In the genomic region with DNA sequence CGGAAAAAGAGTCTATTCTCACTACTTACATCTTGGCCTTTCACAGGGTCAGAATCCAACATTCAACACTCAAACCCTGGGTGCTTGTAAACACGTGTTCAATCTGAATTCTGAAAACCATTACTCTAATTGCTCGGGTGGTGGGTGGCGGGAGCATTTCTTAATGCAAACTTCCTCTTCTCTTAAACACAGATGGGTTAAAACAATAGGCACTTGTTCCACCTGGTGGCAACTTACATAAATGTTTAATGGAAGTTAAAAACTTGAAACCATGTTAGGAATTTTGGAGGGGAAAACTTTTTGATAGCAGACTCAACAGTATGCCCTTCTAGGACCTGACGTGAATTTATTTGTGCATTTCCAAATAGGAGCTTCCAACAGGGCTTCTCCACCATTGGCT, we compare ENCODE assay signal across 12 cellular contexts. TPM values are rescaled to one million over a fixed set of nuclear protein-coding genes. Genes with fewer than 3 reads are reported as not detected.
DNase-seq lines count a peak whose midpoint lies in the region; ATAC-seq and TF ChIP-seq lines count a peak whose summit lies in the region.
"Had no signal": no experiment of that assay in that cellular context is flagged by ENCODE, and none has a peak within 500 bp of the region (broad histone marks: within the 10 kb centered on the region; RNA-seq: fewer than 3 reads in every experiment).

No MANE protein-coding gene starts in this region.

- no peaks in the 10 kb centered on the region for H3K9me3 ChIP-seq in spleen
- H3K9me3 ChIP-seq: BLaER1 had no signal

- no peaks in the 10 kb centered on the region for H3K27me3 ChIP-seq in spleen (replicated peaks in 1 of 7)
- H3K27me3 ChIP-seq: BLaER1 had no signal

- intact Hi-C loops in activated naive CD4-positive, alpha-beta T cell treated with anti-CD3 and anti-CD28 coated beads for 36 hours (cut with micrococcal nuclease), result loop anchor here (1.0 to 5.0 kb wide), 9 partner anchors 40 to 459 kb away; partner anchors contain the start of genes HAX1 and PMVK
- intact Hi-C loops in spleen (cut with DNase I; ENCODE audit: low total_unique reads), result no loop called here

- no peak for TF ChIP-seq POLR2A in spleen (IDR thresholded peaks at IDR 0.05)

- no peaks in the 10 kb centered on the region for H3K9me3 Mint-ChIP-seq in activated naive CD4-positive, alpha-beta T cell treated with anti-CD3 and anti-CD28 coated beads for 36 hours
- no peaks in the 10 kb centered on the region for H3K9me3 Mint-ChIP-seq in activated naive CD4-positive, alpha-beta T cell treated with anti-CD3 and anti-CD28 coated beads, Interleukin-2, amount 50 U/mL, for 72 hours
- H3K9me3 Mint-ChIP-seq in brain, result no peaks in the 10 kb centered on the region
- H3K9me3 Mint-ChIP-seq: naive thymus-derived CD8-positive, alpha-beta T cell had no signal

- no peaks in the 10 kb centered on the region for H3K36me3 Mint-ChIP-seq in activated naive CD4-positive, alpha-beta T cell treated with anti-CD3 and anti-CD28 coated beads for 36 hours (ENCODE audit: low read depth)
- H3K36me3 Mint-ChIP-seq in activated naive CD4-positive, alpha-beta T cell treated with anti-CD3 and anti-CD28 coated beads, Interleukin-2, amount 50 U/mL, for 72 hours, result no peaks in the 10 kb centered on the region
- H3K36me3 Mint-ChIP-seq in brain, result no peaks in the 10 kb centered on the region
- H3K36me3 Mint-ChIP-seq: naive thymus-derived CD8-positive, alpha-beta T cell had no signal

- no peak for ATAC-seq in activated naive CD4-positive, alpha-beta T cell treated with anti-CD3 and anti-CD28 coated beads, Interleukin-2, amount 50 U/mL, for 72 hours
- ATAC-seq in HG03520 (IDR thresholded peaks at IDR 0.05; ENCODE audit: unreplicated experiment), result no peak
- ATAC-seq: naive thymus-derived CD8-positive, alpha-beta T cell had no signal

- DNase-seq in activated naive CD4-positive, alpha-beta T cell treated with anti-CD3 and anti-CD28 coated beads for 36 hours, result peak; percentile 59
- no peak for DNase-seq in activated naive CD4-positive, alpha-beta T cell treated with anti-CD3 and anti-CD28 coated beads, Interleukin-2, amount 50 U/mL, for 72 hours (ENCODE audit: low spot score in 2 of 2)
- peak; percentile 64 for DNase-seq in NOMO-1 treated with dmso at 0.1 percent for 144 hours (lab: John Stamatoyannopoulos, UW; ENCODE audit: unreplicated experiment)
- no peak for DNase-seq in spleen
- no peak for DNase-seq in epidermal melanocyte (ENCODE audit: insufficient read length, low spot score)
- no peak for DNase-seq in foreskin melanocyte
- DNase-seq: effector CD4-positive, alpha-beta T cell; NCI-H1048 had no signal

- no peak overlapping the region for H3K4me3 ChIP-seq in spleen
- H3K4me3 ChIP-seq: BLaER1 had no signal

- CTCF ChIA-PET in activated naive CD4-positive, alpha-beta T cell treated with anti-CD3 and anti-CD28 coated beads for 36 hours (lab: Charles Lee), result interaction anchor here (0.9 to 5.4 kb wide), 21 partner anchors 12 to 202 kb away, joined by 3 to 89 read pairs (median 5); no protein-coding TSS in a partner anchor

- no peaks in the 10 kb centered on the region for H3K27me3 Mint-ChIP-seq in activated naive CD4-positive, alpha-beta T cell treated with anti-CD3 and anti-CD28 coated beads for 36 hours (ENCODE audit: low read depth)
- H3K27me3 Mint-ChIP-seq in brain, result no peaks in the 10 kb centered on the region

- peaks cover 28% of the 10 kb centered on the region for H3K4me1 Mint-ChIP-seq in activated naive CD4-positive, alpha-beta T cell treated with anti-CD3 and anti-CD28 coated beads for 36 hours (ENCODE audit: low read depth)
- peaks cover 24% of the 10 kb centered on the region for H3K4me1 Mint-ChIP-seq in brain

- peak; percentile 14 to 16 for TF ChIP-seq CTCF in brain (conservative IDR thresholded peaks at IDR 0.05)
- peak in 5 of 11 experiments; percentile 7 to 37 (median 29) for TF ChIP-seq CTCF in spleen (IDR thresholded peaks at IDR 0.05 in 8 of 11, conservative IDR thresholded peaks at IDR 0.05 in 3 of 11)

- H3K36me3 ChIP-seq in spleen, result peaks cover 0 to 14% (median 2%) of the 10 kb centered on the region in 6 donors
- H3K36me3 ChIP-seq: BLaER1 had no signal

- 31 to 46% (median 38%) methylated on average over 5 of the region's 5 CpGs for WGBS in spleen, 5 donors

- H3K4me3 Mint-ChIP-seq in activated naive CD4-positive, alpha-beta T cell treated with anti-CD3 and anti-CD28 coated beads for 36 hours, result peak overlapping the region; percentile 30
- no peak overlapping the region for H3K4me3 Mint-ChIP-seq in brain
- H3K4me3 Mint-ChIP-seq: naive thymus-derived CD8-positive, alpha-beta T cell had no signal

- no peak overlapping the region for H3K27ac Mint-ChIP-seq in activated naive CD4-positive, alpha-beta T cell treated with anti-CD3 and anti-CD28 coated beads for 36 hours
- no peak overlapping the region for H3K27ac Mint-ChIP-seq in activated naive CD4-positive, alpha-beta T cell treated with anti-CD3 and anti-CD28 coated beads, Interleukin-2, amount 50 U/mL, for 72 hours
- peak overlapping the region in 2 of 5 experiments; percentile 15 to 37 for H3K27ac Mint-ChIP-seq in brain

- peak overlapping the region in 6 of 8 donors; percentile 14 to 54 (median 35) for H3K27ac ChIP-seq in spleen
- H3K27ac ChIP-seq: BLaER1 had no signal

- peaks cover 8 to 58% (median 26%) of the 10 kb centered on the region in 6 donors for H3K4me1 ChIP-seq in spleen

RNA-seq across cellular contexts. Expression of gene TDRD10, which starts 23.4 kb away (rescaled TPM):
- not detected for total RNA-seq in activated naive CD4-positive, alpha-beta T cell treated with anti-CD3 and anti-CD28 coated beads for 36 hours
- not detected for total RNA-seq in activated naive CD4-positive, alpha-beta T cell treated with anti-CD3 and anti-CD28 coated beads, Interleukin-2, amount 50 U/mL, for 72 hours
- polyA plus RNA-seq in brain (ENCODE audit: insufficient read depth, low read depth, low replicate concordance) (0.27 TPM), spleen (10 to 100 TPM in 2 of 3 donors, 1 to 10 TPM in 1; 4.9 to 12.8 (median 12.0) TPM)
- 10 to 100 TPM in 2 of 7 donors, 1 to 10 TPM in 5; 2.4 to 14.0 (median 8.3) TPM for total RNA-seq in spleen
- total RNA-seq: naive thymus-derived CD8-positive, alpha-beta T cell had no signal
- polyA plus RNA-seq: naive thymus-derived CD8-positive, alpha-beta T cell had no signal

RNA-seq across cellular contexts. Expression of gene SHE, which starts 23.6 kb away (rescaled TPM):
- total RNA-seq in activated naive CD4-positive, alpha-beta T cell treated with anti-CD3 and anti-CD28 coated beads for 36 hours, result not detected
- total RNA-seq in activated naive CD4-positive, alpha-beta T cell treated with anti-CD3 and anti-CD28 coated beads, Interleukin-2, amount 50 U/mL, for 72 hours, result not detected
- polyA plus RNA-seq in brain (ENCODE audit: insufficient read depth, low read depth, low replicate concordance) (1.6 TPM), spleen (10 to 100 TPM in 2 of 3 donors, 1 to 10 TPM in 1; 8.2 to 20.5 (median 14.0) TPM)
- total RNA-seq in spleen, result 10 to 100 TPM; 25.0 to 54.7 (median 35.7) TPM
- total RNA-seq: naive thymus-derived CD8-positive, alpha-beta T cell had no signal
- polyA plus RNA-seq: naive thymus-derived CD8-positive, alpha-beta T cell had no signal

Comparison
In these comparisons a context has a peak if more than half of its experiments do, and no peak if none do; other contexts are left out.
1. DNase-seq: peak in activated naive CD4-positive, alpha-beta T cell treated with anti-CD3 and anti-CD28 coated beads for 36 hours (single experiment) and NOMO-1 treated with dmso at 0.1 percent for 144 hours (single experiment); none in activated naive CD4-positive, alpha-beta T cell treated with anti-CD3 and anti-CD28 coated beads, Interleukin-2, amount 50 U/mL, for 72 hours (0 of 2), spleen (single experiment), epidermal melanocyte (single experiment) and foreskin melanocyte (single experiment).
2. RNA of gene SHE, which starts 23.6 kb away (total RNA-seq): 25.0 to 54.7 TPM in spleen; not detected in activated naive CD4-positive, alpha-beta T cell treated with anti-CD3 and anti-CD28 coated beads for 36 hours and not detected in activated naive CD4-positive, alpha-beta T cell treated with anti-CD3 and anti-CD28 coated beads, Interleukin-2, amount 50 U/mL, for 72 hours; every median in the first group is over 10 times any median in the second.